ENCODE assay signal across 1 cellular context in the genomic region with DNA sequence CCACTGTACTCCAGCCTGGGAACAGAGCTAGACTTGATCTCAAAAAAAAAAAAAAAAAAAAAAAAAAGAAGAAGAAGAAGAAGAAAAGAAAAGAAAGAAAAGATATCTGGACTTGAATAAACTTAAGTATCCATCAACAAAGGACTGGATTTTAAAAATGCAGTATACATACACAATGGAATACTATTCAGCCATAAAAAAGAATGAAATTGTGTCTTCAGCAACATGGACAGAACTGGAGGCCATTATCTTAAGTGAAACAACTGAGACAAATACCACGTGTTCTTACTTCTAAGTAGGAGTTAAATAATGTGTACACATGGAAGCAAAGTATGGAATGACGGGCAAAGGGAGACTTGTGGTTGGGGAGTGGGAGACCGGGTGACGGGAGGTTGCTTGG.
TF ChIP-seq lines count a peak whose summit lies in the region.

No MANE protein-coding gene starts in this region.

TF ChIP-seq in SK-N-SH, 30 proteins besides CTCF, POLR2A, EP300 and RAD21 (continued from another document):
- TF ChIP-seq, protein P1, sequence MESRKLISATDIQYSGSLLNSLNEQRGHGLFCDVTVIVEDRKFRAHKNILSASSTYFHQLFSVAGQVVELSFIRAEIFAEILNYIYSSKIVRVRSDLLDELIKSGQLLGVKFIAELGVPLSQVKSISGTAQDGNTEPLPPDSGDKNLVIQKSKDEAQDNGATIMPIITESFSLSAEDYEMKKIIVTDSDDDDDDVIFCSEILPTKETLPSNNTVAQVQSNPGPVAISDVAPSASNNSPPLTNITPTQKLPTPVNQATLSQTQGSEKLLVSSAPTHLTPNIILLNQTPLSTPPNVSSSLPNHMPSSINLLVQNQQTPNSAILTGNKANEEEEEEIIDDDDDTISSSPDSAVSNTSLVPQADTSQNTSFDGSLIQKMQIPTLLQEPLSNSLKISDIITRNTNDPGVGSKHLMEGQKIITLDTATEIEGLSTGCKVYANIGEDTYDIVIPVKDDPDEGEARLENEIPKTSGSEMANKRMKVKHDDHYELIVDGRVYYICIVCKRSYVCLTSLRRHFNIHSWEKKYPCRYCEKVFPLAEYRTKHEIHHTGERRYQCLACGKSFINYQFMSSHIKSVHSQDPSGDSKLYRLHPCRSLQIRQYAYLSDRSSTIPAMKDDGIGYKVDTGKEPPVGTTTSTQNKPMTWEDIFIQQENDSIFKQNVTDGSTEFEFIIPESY (IDR thresholded peaks at IDR 0.05; ENCODE audit: borderline replicate concordance, low read depth): no peak
- TF ChIP-seq, protein P2, sequence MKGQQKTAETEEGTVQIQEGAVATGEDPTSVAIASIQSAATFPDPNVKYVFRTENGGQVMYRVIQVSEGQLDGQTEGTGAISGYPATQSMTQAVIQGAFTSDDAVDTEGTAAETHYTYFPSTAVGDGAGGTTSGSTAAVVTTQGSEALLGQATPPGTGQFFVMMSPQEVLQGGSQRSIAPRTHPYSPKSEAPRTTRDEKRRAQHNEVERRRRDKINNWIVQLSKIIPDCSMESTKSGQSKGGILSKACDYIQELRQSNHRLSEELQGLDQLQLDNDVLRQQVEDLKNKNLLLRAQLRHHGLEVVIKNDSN (IDR thresholded peaks at IDR 0.05; ENCODE audit: borderline replicate concordance, low read depth): no peak
- TF ChIP-seq SIN3A (IDR thresholded peaks at IDR 0.05; ENCODE audit: borderline replicate concordance, low read depth, low read length): no peak
- no peak for TF ChIP-seq TAF1 (IDR thresholded peaks at IDR 0.05; ENCODE audit: borderline replicate concordance, low read depth, low read length)
- TF ChIP-seq, protein P3, sequence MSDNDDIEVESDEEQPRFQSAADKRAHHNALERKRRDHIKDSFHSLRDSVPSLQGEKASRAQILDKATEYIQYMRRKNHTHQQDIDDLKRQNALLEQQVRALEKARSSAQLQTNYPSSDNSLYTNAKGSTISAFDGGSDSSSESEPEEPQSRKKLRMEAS (IDR thresholded peaks at IDR 0.05; ENCODE audit: low read depth): no peak
- TF ChIP-seq NRF1 (IDR thresholded peaks at IDR 0.05; ENCODE audit: low read depth, low read length): no peak
- no peak for TF ChIP-seq MXI1 (IDR thresholded peaks at IDR 0.05; ENCODE audit: low read depth, low read length)
- no peak for TF ChIP-seq RFX5 (IDR thresholded peaks at IDR 0.05; ENCODE audit: low read length)
